8 cellular contexts compared by ENCODE assay signal in the genomic region with DNA sequence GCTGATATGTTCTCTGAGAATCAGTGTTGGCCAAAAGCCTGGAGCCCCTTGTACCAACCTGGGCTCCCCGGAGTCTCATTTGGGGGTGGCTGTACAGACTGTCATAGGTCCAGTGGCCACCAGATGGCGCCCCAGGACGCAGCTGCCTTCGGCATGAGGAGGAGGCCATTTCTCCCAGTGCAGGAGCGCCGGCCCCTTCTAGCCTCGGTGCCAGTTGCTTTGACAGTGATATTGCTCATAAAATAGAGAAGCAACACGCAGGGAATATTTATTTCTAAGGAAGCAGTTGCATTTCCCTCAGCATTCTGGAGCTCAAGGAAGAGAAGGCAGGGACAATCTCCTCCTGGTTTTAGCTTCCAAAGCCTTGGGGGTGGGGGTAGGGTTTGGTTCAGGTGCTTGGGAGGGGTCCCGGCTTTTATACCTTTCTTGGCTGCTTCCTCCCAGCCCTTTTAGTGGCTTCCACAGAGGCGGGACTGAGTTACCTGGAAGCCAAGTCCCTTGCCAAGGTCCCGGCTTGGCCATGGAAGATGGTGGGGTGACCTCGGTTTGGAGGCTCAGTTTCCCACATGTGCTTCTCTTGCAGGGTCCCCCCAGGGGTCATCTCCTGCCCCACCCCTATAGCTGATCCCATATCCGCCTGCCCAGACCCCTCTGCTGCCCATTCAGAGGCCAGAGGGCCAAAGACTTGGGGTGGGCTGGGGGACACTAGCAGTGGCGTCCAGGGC.
DNase-seq lines count a peak whose midpoint lies in the region; ATAC-seq and TF ChIP-seq lines count a peak whose summit lies in the region.

No MANE protein-coding gene starts in this region.

- intact Hi-C loops in left lung (cut with DNase I): loop anchor here in 1 of 2 donors (5.0 kb wide), 1 partner anchor 278 kb away; no protein-coding TSS in a partner anchor

- DNase-seq in NCI-H510A treated with DMSO at 0.1 percent for 48 hours (lab: John Stamatoyannopoulos, UW): peak; percentile 97
- DNase-seq in activated CD4-positive, alpha-beta T cell treated with anti-CD3 and anti-CD28 coated beads for 4 hours: peak; percentile 83 to 87
- DNase-seq in choroid plexus epithelial cell (ENCODE audit: low read depth): peak; percentile 80
- DNase-seq in left lung: peak; percentile 88 to 97
- DNase-seq in stimulated activated CD4-positive, alpha-beta T cell treated with anti-CD3 and anti-CD28 coated beads, Interleukin-4, amount 100 ng/mL, for 24 hours: peak; percentile 88

- peak; percentile 97 for TF ChIP-seq CTCF in 22Rv1 (IDR thresholded peaks at IDR 0.05)
- peak; percentile 97 for TF ChIP-seq CTCF in choroid plexus epithelial cell (conservative IDR thresholded peaks at IDR 0.05; ENCODE audit: low read depth, low read length)
- TF ChIP-seq CTCF in left lung (IDR thresholded peaks at IDR 0.05): peak; percentile 92 to 93

- peaks cover 5 to 22% of the 10 kb centered on the region in 2 donors for H3K4me1 ChIP-seq in left lung

- H3K4me3 ChIP-seq in choroid plexus epithelial cell (ENCODE audit: low read depth, low read length) (no peak overlapping the region), left lung (no peak overlapping the region)

- no peaks in the 10 kb centered on the region for H3K36me3 ChIP-seq in left lung

- H3K27ac ChIP-seq in 22Rv1 (no peak overlapping the region), left lung (no peak overlapping the region)

- TF ChIP-seq POLR2A in GM18505 (IDR thresholded peaks at IDR 0.05; ENCODE audit: borderline replicate concordance, extremely low read depth, insufficient read depth, insufficient read length): no peak

- no peaks in the 10 kb centered on the region for H3K9me3 ChIP-seq in left lung

- peaks cover 0 to 10% of the 10 kb centered on the region in 2 donors for H3K27me3 ChIP-seq in left lung

- ATAC-seq in GM18505 (IDR thresholded peaks at IDR 0.05; ENCODE audit: unreplicated experiment) (peak; percentile 88), HG03460 (IDR thresholded peaks at IDR 0.05; ENCODE audit: unreplicated experiment) (peak; percentile 83), left lung (peak; percentile 98)
